1 cellular context compared by ENCODE assay signal in genomic region chr3:67296039-67296892, GRCh38.
TF ChIP-seq lines count a peak whose summit lies in the region.

No MANE protein-coding gene starts in this region.

TF ChIP-seq in H1, 55 proteins besides CTCF, POLR2A, EP300 and RAD21 (continued from another document):
- 0 out of 2 replicates have a peak, but pooled peaks have one; percentile 31 for TF ChIP-seq JUN (IDR thresholded peaks at IDR 0.05; ENCODE audit: low read depth, low read length)
- peak; percentile 94 for TF ChIP-seq TEAD4 (IDR thresholded peaks at IDR 0.05; ENCODE audit: low read depth, low read length)
- no peak for TF ChIP-seq RBBP5 (IDR thresholded peaks at IDR 0.05; ENCODE audit: borderline replicate concordance, low read depth, low read length)
- TF ChIP-seq USF2 (IDR thresholded peaks at IDR 0.05; ENCODE audit: low read length), result no peak
- no peak for TF ChIP-seq TCF12 (IDR thresholded peaks at IDR 0.05; ENCODE audit: low read depth, low read length)
- no peak for TF ChIP-seq SP4 (IDR thresholded peaks at IDR 0.05; ENCODE audit: low read length)
- no peak for TF ChIP-seq BRCA1 (IDR thresholded peaks at IDR 0.05; ENCODE audit: low read depth, low read length)
- no peak for TF ChIP-seq HDAC6 (IDR thresholded peaks at IDR 0.05; ENCODE audit: low read depth, low read length)
- TF ChIP-seq EZH2 (IDR thresholded peaks at IDR 0.05; ENCODE audit: low read depth, low read length, severe bottlenecking), result no peak
- TF ChIP-seq NANOG (IDR thresholded peaks at IDR 0.05; ENCODE audit: insufficient read depth, low read depth, low read length, poor library complexity, severe bottlenecking), result peak; percentile 31
- 0 out of 2 replicates have a peak, but pooled peaks have one; percentile 17 for TF ChIP-seq SP1 (IDR thresholded peaks at IDR 0.05; ENCODE audit: low read depth, low read length)
- TF ChIP-seq BACH1 (IDR thresholded peaks at IDR 0.05; ENCODE audit: low read length), result no peak
- TF ChIP-seq JUND (IDR thresholded peaks at IDR 0.05; ENCODE audit: low read length), result peak; percentile 68; the same call in 1 of the 2 replicates
- TF ChIP-seq POU5F1 (IDR thresholded peaks at IDR 0.05; ENCODE audit: low read depth, low read length), result no peak
- no peak for TF ChIP-seq POLR2AphosphoS5 (IDR thresholded peaks at IDR 0.05; ENCODE audit: low read depth, low read length)
- peak; percentile 85 for TF ChIP-seq ATF2 (IDR thresholded peaks at IDR 0.05; ENCODE audit: low read length)
- no peak for TF ChIP-seq CBX5 (IDR thresholded peaks at IDR 0.05; ENCODE audit: low read depth, low read length)
- TF ChIP-seq SAP30 (IDR thresholded peaks at IDR 0.05; ENCODE audit: insufficient read depth, insufficient replicate concordance, low read length), result no peak
- no peak for TF ChIP-seq KDM1A (IDR thresholded peaks at IDR 0.05; ENCODE audit: borderline replicate concordance, low read length)
